Comparison of ENCODE assay signal across 21 cellular contexts in genomic region chr1:208603721-208604120, GRCh38.
"Had no signal": no experiment of that assay in that cellular context is flagged by ENCODE, and none has a peak within 500 bp of the region (broad histone marks: within the 10 kb centered on the region; RNA-seq: fewer than 3 reads in every experiment).

No MANE protein-coding gene starts in this region.

- H3K4me1 ChIP-seq: left ventricle myocardium inferior, right lobe of liver had no signal

- DNase-seq: activated CD4-positive, alpha-beta T cell treated with anti-CD3 and anti-CD28 coated beads for 4 hours; activated CD4-positive, alpha-beta T cell treated with anti-CD3 and anti-CD28 coated beads, Interleukin-2, amount 50 U/mL, for 48 hours; activated CD4-positive, CD25-positive, alpha-beta regulatory T cell; activated effector memory CD4-positive, alpha-beta T cell treated with anti-CD3 and anti-CD28 coated beads, Interleukin-2, amount 50 U/mL, for 16 hours; activated naive CD4-positive, alpha-beta T cell treated with anti-CD3 and anti-CD28 coated beads, Interleukin-2, amount 10 ng/mL, durations not matched to agents 7 days and 5 days; amygdala; effector CD4-positive, alpha-beta T cell; immature natural killer cell; left ventricle myocardium inferior; naive thymus-derived CD8-positive, alpha-beta T cell; posterior cingulate gyrus; right lobe of liver; stimulated activated CD4-positive, alpha-beta T cell treated with anti-CD3 and anti-CD28 coated beads, Interleukin-2, amount 100 ng/mL, for 24 hours; stimulated activated naive CD8-positive, alpha-beta T cell treated with anti-CD3 and anti-CD28 coated beads, Interleukin-15, amount 100 ng/mL, for 72 hours; tibial artery had no signal

- H3K36me3 ChIP-seq: left ventricle myocardium inferior, neural progenitor cell, right lobe of liver, tibial artery had no signal

- H3K27me3 ChIP-seq: neural progenitor cell, right lobe of liver, tibial artery had no signal

- H3K4me1 Mint-ChIP-seq: activated naive CD4-positive, alpha-beta T cell treated with anti-CD3 and anti-CD28 coated beads, Interleukin-2, amount 10 ng/mL, durations not matched to agents 7 days and 5 days; immature natural killer cell; naive thymus-derived CD8-positive, alpha-beta T cell; stimulated activated effector memory CD8-positive, alpha-beta T cell treated with anti-CD3 and anti-CD28 coated beads, Interleukin-12 subunit alpha, Interleukin-12 subunit beta, amount 100 ng/mL, for 72 hours; stimulated activated naive CD8-positive, alpha-beta T cell treated with anti-CD3 and anti-CD28 coated beads, Interleukin-15, amount 100 ng/mL, for 72 hours had no signal

- H3K27ac ChIP-seq: left ventricle myocardium inferior, neural progenitor cell, right lobe of liver, skin epidermis, tibial artery had no signal

- H3K9me3 Mint-ChIP-seq: activated naive CD4-positive, alpha-beta T cell treated with anti-CD3 and anti-CD28 coated beads, Interleukin-2, amount 10 ng/mL, durations not matched to agents 7 days and 5 days; dendritic cell treated with granulocyte-macrophage colony-stimulating factor and Interleukin-4, amounts not matched to agents 40 ng/mL and 50 ng/mL, for 4 days; mesothelial cell of epicardium; neural progenitor cell; stimulated activated effector memory CD8-positive, alpha-beta T cell treated with anti-CD3 and anti-CD28 coated beads, Interleukin-12 subunit alpha, Interleukin-12 subunit beta, amount 100 ng/mL, for 72 hours; stimulated activated naive CD8-positive, alpha-beta T cell treated with anti-CD3 and anti-CD28 coated beads, Interleukin-15, amount 100 ng/mL, for 72 hours had no signal

- H3K4me3 Mint-ChIP-seq: activated naive CD4-positive, alpha-beta T cell treated with anti-CD3 and anti-CD28 coated beads, Interleukin-2, amount 10 ng/mL, durations not matched to agents 7 days and 5 days; activated T-cell treated with anti-CD3 and anti-CD28 coated beads, Interleukin-2, amount 50 U/mL, for 72 hours; dendritic cell treated with granulocyte-macrophage colony-stimulating factor and Interleukin-4, amounts not matched to agents 40 ng/mL and 50 ng/mL, for 4 days; immature natural killer cell; mesothelial cell of epicardium; naive thymus-derived CD8-positive, alpha-beta T cell; neural progenitor cell; stimulated activated effector memory CD8-positive, alpha-beta T cell treated with anti-CD3 and anti-CD28 coated beads, Interleukin-12 subunit alpha, Interleukin-12 subunit beta, amount 100 ng/mL, for 72 hours; stimulated activated naive CD8-positive, alpha-beta T cell treated with anti-CD3 and anti-CD28 coated beads, Interleukin-15, amount 100 ng/mL, for 72 hours had no signal

- ATAC-seq: naive thymus-derived CD8-positive, alpha-beta T cell; right lobe of liver had no signal

- H3K4me3 ChIP-seq: left ventricle myocardium inferior, neural progenitor cell, right lobe of liver, skin epidermis, tibial artery had no signal

- H3K27me3 Mint-ChIP-seq: dendritic cell treated with granulocyte-macrophage colony-stimulating factor and Interleukin-4, amounts not matched to agents 40 ng/mL and 50 ng/mL, for 4 days had no signal

- H3K27ac Mint-ChIP-seq: activated naive CD4-positive, alpha-beta T cell treated with anti-CD3 and anti-CD28 coated beads, Interleukin-2, amount 10 ng/mL, durations not matched to agents 7 days and 5 days; activated T-cell treated with anti-CD3 and anti-CD28 coated beads, Interleukin-2, amount 50 U/mL, for 72 hours; dendritic cell treated with granulocyte-macrophage colony-stimulating factor and Interleukin-4, amounts not matched to agents 40 ng/mL and 50 ng/mL, for 4 days; immature natural killer cell; mesothelial cell of epicardium; naive thymus-derived CD8-positive, alpha-beta T cell; neural progenitor cell; stimulated activated effector memory CD8-positive, alpha-beta T cell treated with anti-CD3 and anti-CD28 coated beads, Interleukin-12 subunit alpha, Interleukin-12 subunit beta, amount 100 ng/mL, for 72 hours; stimulated activated naive CD8-positive, alpha-beta T cell treated with anti-CD3 and anti-CD28 coated beads, Interleukin-15, amount 100 ng/mL, for 72 hours had no signal

- H3K36me3 Mint-ChIP-seq: activated naive CD4-positive, alpha-beta T cell treated with anti-CD3 and anti-CD28 coated beads, Interleukin-2, amount 10 ng/mL, durations not matched to agents 7 days and 5 days; immature natural killer cell; mesothelial cell of epicardium; naive thymus-derived CD8-positive, alpha-beta T cell; neural progenitor cell; stimulated activated effector memory CD8-positive, alpha-beta T cell treated with anti-CD3 and anti-CD28 coated beads, Interleukin-12 subunit alpha, Interleukin-12 subunit beta, amount 100 ng/mL, for 72 hours had no signal

- H3K9me3 ChIP-seq: left ventricle myocardium inferior, right lobe of liver, tibial artery had no signal
